In the genomic region with DNA sequence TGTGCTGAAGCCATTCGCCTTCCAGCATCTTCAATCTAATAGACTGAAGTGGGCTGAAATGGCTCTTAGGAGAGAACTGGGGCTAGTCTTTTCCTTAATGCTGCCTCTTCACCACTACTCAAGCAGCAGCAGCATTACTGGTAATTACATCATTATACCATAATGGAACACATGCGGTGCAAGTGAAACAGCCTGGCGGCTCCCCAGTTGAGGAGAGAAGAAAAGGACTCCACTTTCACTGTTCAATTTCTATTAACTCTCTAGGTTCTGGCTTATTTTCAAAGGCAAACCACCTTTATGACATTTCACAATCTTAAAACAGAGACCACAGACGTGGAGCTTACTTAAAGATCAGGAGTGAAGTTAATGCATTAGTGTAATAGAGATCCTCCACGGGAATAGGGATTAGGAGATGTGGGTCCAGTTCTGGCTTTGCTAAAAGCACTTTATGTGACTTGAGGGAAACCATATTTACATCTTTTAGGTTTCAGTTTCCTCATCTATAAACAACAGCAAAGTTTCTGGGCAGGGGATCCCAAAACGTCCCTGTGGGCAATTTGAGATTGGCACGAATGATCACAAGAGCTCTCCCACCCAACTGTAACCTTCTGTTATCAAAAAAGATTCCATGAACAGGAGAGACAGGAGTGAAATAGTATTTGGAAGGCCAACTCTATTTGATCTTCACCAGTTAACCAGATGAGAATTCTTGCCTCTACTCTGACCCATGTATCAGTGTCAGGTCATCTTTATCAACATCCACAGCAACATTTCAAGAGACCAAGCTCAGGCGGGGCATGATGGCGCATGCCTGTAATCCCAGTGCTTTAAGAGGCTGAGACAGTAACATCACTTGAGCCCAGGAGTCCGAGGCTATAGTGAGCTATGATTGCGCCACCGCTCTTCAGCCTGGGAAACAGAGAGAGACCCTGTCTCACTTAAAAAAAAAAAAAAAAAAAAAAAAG, we compare ENCODE assay signal across 1 cellular context.
TF ChIP-seq lines count a peak whose summit lies in the region.

No MANE protein-coding gene starts in this region.

TF ChIP-seq in K562, 482 proteins besides CTCF, POLR2A, EP300 and RAD21 (continued from another document and continues in another):
- TF ChIP-seq ZKSCAN8 (CRISPR knock-in tag; IDR thresholded peaks at IDR 0.05) = no peak
- TF ChIP-seq PPARD (CRISPR knock-in tag; IDR thresholded peaks at IDR 0.05) = no peak
- TF ChIP-seq PURB (CRISPR knock-in tag; IDR thresholded peaks at IDR 0.05; ENCODE audit: low read depth) = no peak
- no peak for TF ChIP-seq SMARCA5 (IDR thresholded peaks at IDR 0.05)
- TF ChIP-seq XRCC5 (IDR thresholded peaks at IDR 0.05; ENCODE audit: low read depth, low read length) = no peak
- no peak for TF ChIP-seq HIVEP1 (CRISPR knock-in tag; IDR thresholded peaks at IDR 0.05)
- no peak for TF ChIP-seq NCOA1 (IDR thresholded peaks at IDR 0.05; ENCODE audit: low read depth)
- peak; percentile 83 for TF ChIP-seq L3MBTL2 (IDR thresholded peaks at IDR 0.05)
- no peak for TF ChIP-seq NFE2 (IDR thresholded peaks at IDR 0.05; ENCODE audit: low read depth)
- no peak for TF ChIP-seq ATF1 (CRISPR knock-in tag; IDR thresholded peaks at IDR 0.05)
- TF ChIP-seq ATF1 (tag; IDR thresholded peaks at IDR 0.05) = peak; percentile 35; the same call in 1 of the 2 replicates
- TF ChIP-seq MCM3 (IDR thresholded peaks at IDR 0.05) = no peak
- TF ChIP-seq POU5F1 (IDR thresholded peaks at IDR 0.05; ENCODE audit: borderline replicate concordance, low read depth, low read length, partially characterized antibody) = no peak
- no peak for TF ChIP-seq TAF9B (IDR thresholded peaks at IDR 0.05; ENCODE audit: partially characterized antibody)
- TF ChIP-seq DMBX1 (CRISPR knock-in tag; IDR thresholded peaks at IDR 0.05; ENCODE audit: borderline replicate concordance) = peak; percentile 83
- TF ChIP-seq RFX1 (IDR thresholded peaks at IDR 0.05) = no peak
- peak; percentile 52; the same call in 1 of the 2 replicates for TF ChIP-seq RBFOX2 (IDR thresholded peaks at IDR 0.05; ENCODE audit: low read depth, low read length)
- no peak for TF ChIP-seq ZSCAN29 (IDR thresholded peaks at IDR 0.05)
- peak; percentile 1 for TF ChIP-seq ZNF197 (CRISPR knock-in tag; IDR thresholded peaks at IDR 0.05; ENCODE audit: low read depth)
- TF ChIP-seq ZBTB17 (CRISPR knock-in tag; IDR thresholded peaks at IDR 0.05) = no peak
- no peak for TF ChIP-seq ZC3H8 (IDR thresholded peaks at IDR 0.05)
- TF ChIP-seq SMAD3 (CRISPR knock-in tag; conservative IDR thresholded peaks at IDR 0.05) = no peak
- no peak for TF ChIP-seq ZNF143 (CRISPR knock-in tag; IDR thresholded peaks at IDR 0.05)
- no peak for TF ChIP-seq TEAD2 (tag; IDR thresholded peaks at IDR 0.05)
- TF ChIP-seq, protein P1, sequence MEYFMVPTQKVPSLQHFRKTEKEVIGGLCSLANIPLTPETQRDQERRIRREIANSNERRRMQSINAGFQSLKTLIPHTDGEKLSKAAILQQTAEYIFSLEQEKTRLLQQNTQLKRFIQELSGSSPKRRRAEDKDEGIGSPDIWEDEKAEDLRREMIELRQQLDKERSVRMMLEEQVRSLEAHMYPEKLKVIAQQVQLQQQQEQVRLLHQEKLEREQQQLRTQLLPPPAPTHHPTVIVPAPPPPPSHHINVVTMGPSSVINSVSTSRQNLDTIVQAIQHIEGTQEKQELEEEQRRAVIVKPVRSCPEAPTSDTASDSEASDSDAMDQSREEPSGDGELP (CRISPR knock-in tag; IDR thresholded peaks at IDR 0.05; ENCODE audit: borderline replicate concordance) = no peak
- TF ChIP-seq TEAD1 (CRISPR knock-in tag; IDR thresholded peaks at IDR 0.05) = 0 out of 4 replicates have a peak, but pooled peaks of 1 of the 2 experiments have one; percentile 34
- no peak for TF ChIP-seq RBM34 (IDR thresholded peaks at IDR 0.05; ENCODE audit: borderline replicate concordance, insufficient read depth, low read length)
- TF ChIP-seq, protein P2, sequence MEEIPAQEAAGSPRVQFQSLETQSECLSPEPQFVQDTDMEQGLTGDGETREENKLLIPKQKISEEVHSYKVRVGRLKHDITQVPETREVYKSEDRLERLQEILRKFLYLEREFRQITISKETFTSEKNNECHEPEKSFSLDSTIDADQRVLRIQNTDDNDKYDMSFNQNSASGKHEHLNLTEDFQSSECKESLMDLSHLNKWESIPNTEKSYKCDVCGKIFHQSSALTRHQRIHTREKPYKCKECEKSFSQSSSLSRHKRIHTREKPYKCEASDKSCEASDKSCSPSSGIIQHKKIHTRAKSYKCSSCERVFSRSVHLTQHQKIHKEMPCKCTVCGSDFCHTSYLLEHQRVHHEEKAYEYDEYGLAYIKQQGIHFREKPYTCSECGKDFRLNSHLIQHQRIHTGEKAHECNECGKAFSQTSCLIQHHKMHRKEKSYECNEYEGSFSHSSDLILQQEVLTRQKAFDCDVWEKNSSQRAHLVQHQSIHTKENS (CRISPR knock-in tag; IDR thresholded peaks at IDR 0.05) = no peak
- no peak for TF ChIP-seq ZNF146 (CRISPR knock-in tag; IDR thresholded peaks at IDR 0.05; ENCODE audit: unreplicated experiment)
- TF ChIP-seq ZNF212 (CRISPR knock-in tag; IDR thresholded peaks at IDR 0.05) = no peak
- TF ChIP-seq RFX7 (CRISPR knock-in tag; IDR thresholded peaks at IDR 0.05) = no peak
- TF ChIP-seq, protein P3, sequence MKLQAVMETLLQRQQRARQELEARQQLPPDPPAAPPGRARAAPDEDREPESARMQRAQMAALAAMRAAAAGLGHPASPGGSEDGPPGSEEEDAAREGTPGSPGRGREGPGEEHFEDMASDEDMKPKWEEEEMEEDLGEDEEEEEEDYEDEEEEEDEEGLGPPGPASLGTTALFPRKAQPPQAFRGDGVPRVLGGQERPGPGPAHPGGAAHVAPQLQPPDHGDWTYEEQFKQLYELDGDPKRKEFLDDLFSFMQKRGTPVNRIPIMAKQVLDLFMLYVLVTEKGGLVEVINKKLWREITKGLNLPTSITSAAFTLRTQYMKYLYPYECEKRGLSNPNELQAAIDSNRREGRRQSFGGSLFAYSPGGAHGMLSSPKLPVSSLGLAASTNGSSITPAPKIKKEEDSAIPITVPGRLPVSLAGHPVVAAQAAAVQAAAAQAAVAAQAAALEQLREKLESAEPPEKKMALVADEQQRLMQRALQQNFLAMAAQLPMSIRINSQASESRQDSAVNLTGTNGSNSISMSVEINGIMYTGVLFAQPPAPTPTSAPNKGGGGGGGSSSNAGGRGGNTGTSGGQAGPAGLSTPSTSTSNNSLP (IDR thresholded peaks at IDR 0.05; ENCODE audit: borderline replicate concordance, low read depth, low read length) = no peak
- TF ChIP-seq FIP1L1 (IDR thresholded peaks at IDR 0.05; ENCODE audit: low read depth, low read length, poor library complexity, severe bottlenecking) = no peak
- TF ChIP-seq, protein P4, sequence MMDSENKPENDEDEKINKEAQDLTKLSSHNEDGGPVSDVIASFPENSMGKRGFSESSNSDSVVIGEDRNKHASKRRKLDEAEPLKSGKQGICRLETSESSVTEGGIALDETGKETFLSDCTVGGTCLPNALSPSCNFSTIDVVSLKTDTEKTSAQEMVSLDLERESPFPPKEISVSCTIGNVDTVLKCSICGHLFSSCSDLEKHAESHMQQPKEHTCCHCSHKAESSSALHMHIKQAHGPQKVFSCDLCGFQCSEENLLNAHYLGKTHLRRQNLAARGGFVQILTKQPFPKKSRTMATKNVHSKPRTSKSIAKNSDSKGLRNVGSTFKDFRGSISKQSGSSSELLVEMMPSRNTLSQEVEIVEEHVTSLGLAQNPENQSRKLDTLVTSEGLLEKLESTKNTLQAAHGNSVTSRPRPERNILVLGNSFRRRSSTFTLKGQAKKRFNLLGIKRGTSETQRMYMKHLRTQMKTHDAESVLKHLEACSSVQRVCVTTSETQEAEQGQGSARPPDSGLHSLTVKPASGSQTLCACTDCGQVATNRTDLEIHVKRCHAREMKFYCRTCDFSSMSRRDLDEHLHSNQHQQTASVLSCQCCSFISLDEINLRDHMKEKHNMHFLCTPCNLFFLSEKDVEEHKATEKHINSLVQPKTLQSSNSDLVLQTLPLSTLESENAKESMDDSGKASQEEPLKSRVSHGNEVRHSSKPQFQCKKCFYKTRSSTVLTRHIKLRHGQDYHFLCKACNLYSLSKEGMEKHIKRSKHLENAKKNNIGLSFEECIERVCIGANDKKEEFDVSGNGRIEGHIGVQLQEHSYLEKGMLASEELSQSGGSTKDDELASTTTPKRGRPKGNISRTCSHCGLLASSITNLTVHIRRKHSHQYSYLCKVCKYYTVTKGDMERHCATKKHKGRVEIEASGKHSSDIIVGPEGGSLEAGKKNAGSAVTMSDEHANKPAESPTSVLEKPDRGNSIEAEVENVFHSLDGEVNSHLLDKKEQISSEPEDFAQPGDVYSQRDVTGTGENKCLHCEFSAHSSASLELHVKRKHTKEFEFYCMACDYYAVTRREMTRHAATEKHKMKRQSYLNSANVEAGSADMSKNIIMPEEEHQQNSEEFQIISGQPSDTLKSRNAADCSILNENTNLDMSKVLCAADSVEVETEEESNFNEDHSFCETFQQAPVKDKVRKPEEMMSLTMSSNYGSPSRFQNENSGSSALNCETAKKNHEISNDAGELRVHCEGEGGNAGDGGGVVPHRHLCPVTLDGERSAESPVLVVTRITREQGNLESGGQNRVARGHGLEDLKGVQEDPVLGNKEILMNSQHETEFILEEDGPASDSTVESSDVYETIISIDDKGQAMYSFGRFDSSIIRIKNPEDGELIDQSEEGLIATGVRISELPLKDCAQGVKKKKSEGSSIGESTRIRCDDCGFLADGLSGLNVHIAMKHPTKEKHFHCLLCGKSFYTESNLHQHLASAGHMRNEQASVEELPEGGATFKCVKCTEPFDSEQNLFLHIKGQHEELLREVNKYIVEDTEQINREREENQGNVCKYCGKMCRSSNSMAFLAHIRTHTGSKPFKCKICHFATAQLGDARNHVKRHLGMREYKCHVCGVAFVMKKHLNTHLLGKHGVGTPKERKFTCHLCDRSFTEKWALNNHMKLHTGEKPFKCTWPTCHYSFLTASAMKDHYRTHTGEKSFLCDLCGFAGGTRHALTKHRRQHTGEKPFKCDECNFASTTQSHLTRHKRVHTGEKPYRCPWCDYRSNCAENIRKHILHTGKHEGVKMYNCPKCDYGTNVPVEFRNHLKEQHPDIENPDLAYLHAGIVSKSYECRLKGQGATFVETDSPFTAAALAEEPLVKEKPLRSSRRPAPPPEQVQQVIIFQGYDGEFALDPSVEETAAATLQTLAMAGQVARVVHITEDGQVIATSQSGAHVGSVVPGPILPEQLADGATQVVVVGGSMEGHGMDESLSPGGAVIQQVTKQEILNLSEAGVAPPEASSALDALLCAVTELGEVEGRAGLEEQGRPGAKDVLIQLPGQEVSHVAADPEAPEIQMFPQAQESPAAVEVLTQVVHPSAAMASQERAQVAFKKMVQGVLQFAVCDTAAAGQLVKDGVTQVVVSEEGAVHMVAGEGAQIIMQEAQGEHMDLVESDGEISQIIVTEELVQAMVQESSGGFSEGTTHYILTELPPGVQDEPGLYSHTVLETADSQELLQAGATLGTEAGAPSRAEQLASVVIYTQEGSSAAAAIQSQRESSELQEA (IDR thresholded peaks at IDR 0.05; ENCODE audit: low read depth) = no peak
- TF ChIP-seq SIRT6 (IDR thresholded peaks at IDR 0.05; ENCODE audit: low read depth, low read length) = no peak
- TF ChIP-seq, protein P5, sequence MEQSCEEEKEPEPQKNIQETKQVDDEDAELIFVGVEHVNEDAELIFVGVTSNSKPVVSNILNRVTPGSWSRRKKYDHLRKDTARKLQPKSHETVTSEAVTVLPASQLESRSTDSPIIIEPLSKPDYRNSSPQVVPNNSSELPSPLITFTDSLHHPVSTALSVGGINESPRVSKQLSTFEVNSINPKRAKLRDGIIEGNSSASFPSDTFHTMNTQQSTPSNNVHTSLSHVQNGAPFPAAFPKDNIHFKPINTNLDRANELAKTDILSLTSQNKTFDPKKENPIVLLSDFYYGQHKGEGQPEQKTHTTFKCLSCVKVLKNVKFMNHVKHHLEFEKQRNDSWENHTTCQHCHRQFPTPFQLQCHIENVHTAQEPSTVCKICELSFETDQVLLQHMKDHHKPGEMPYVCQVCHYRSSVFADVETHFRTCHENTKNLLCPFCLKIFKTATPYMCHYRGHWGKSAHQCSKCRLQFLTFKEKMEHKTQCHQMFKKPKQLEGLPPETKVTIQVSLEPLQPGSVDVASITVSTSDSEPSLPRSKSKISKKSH (CRISPR knock-in tag; IDR thresholded peaks at IDR 0.05) = no peak
- no peak for TF ChIP-seq FOXJ3 (CRISPR knock-in tag; IDR thresholded peaks at IDR 0.05)
